ENCODE assay signal across 16 cellular contexts in the genomic region with DNA sequence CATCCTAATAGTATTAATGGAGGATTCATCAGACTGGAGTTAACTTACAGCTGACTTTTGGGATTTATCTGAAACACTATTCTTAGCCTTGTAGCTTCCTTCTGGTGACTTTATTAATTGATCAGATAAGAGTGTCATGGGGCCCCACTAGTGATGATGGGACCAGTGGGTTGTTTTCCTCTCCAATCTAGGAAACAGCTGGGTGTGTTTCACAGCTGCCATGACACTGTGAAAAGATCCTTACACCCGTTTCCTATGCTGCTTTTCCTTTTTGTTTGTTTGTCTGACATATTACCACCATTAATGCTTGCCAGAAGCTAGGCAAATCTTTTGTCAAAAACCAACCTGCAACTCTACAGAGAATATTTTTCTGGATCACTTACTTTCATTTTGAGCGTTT.
A peak's percentile ranks its signal among the peaks of the same experiment; 100 is the strongest.
DNase-seq lines count a peak whose midpoint lies in the region; ATAC-seq lines count a peak whose summit lies in the region.
"Had no signal": no experiment of that assay in that cellular context is flagged by ENCODE, and none has a peak within 500 bp of the region (broad histone marks: within the 10 kb centered on the region; RNA-seq: fewer than 3 reads in every experiment).

No MANE protein-coding gene starts in this region.

- no peaks in the 10 kb centered on the region for H3K36me3 Mint-ChIP-seq in activated CD4-positive, alpha-beta T cell treated with anti-CD3 and anti-CD28 coated beads, Interleukin-2, amount 10 ng/mL, durations not matched to agents 7 days and 5 days (ENCODE audit: low read depth)
- no peaks in the 10 kb centered on the region for H3K36me3 Mint-ChIP-seq in central memory CD8-positive, alpha-beta T cell (ENCODE audit: insufficient read depth)
- H3K36me3 Mint-ChIP-seq in naive thymus-derived CD8-positive, alpha-beta T cell = peaks cover 0 to 2% (median 0%) of the 10 kb centered on the region in 3 donors
- H3K36me3 Mint-ChIP-seq: type B pancreatic cell had no signal

- no peak overlapping the region for H3K27ac Mint-ChIP-seq in activated CD4-positive, alpha-beta T cell treated with anti-CD3 and anti-CD28 coated beads, Interleukin-2, amount 10 ng/mL, durations not matched to agents 7 days and 5 days
- H3K27ac Mint-ChIP-seq in central memory CD8-positive, alpha-beta T cell (ENCODE audit: low read depth) = no peak overlapping the region
- H3K27ac Mint-ChIP-seq in naive thymus-derived CD8-positive, alpha-beta T cell = peak overlapping the region in 1 of 10 donors; percentile 15
- H3K27ac Mint-ChIP-seq: type B pancreatic cell had no signal

- peaks cover 11% of the 10 kb centered on the region for H3K4me1 Mint-ChIP-seq in activated CD4-positive, alpha-beta T cell treated with anti-CD3 and anti-CD28 coated beads, Interleukin-2, amount 10 ng/mL, durations not matched to agents 7 days and 5 days
- peaks cover 9% of the 10 kb centered on the region for H3K4me1 Mint-ChIP-seq in central memory CD8-positive, alpha-beta T cell
- H3K4me1 Mint-ChIP-seq in naive thymus-derived CD8-positive, alpha-beta T cell = peaks cover 9 to 18% (median 11%) of the 10 kb centered on the region in 4 donors

- peaks cover 3% of the 10 kb centered on the region; the same call in 1 of the 2 replicates for H3K27me3 ChIP-seq in MG63

- DNase-seq in activated CD4-positive, alpha-beta T cell treated with anti-CD3 and anti-CD28 coated beads, Interleukin-2, amount 10 ng/mL, durations not matched to agents 7 days and 5 days = no peak
- no peak for DNase-seq in activated CD4-positive, alpha-beta T cell treated with anti-CD3 and anti-CD28 coated beads, Interleukin-2, amount 50 U/mL, for 1 hour
- DNase-seq in MG63 (no peak), NCI-H82 treated with DMSO at 0.1 percent for 48 hours (lab: John Stamatoyannopoulos, UW; ENCODE audit: unreplicated experiment) (no peak), AML-193 (lab: John Stamatoyannopoulos, UW) (no peak), iPS-NIHi11 (ENCODE audit: low spot score) (no peak)
- no peak for DNase-seq in central memory CD8-positive, alpha-beta T cell (ENCODE audit: low spot score in 2 of 2)
- DNase-seq in naive thymus-derived CD8-positive, alpha-beta T cell = no peak
- DNase-seq: Caco-2; foreskin fibroblast; mesendoderm; NCI-H446; SIG-M5; stimulated activated CD4-positive, alpha-beta T cell treated with anti-CD3 and anti-CD28 coated beads, Interleukin-4, amount 100 ng/mL, for 1 hour had no signal

- H3K4me3 Mint-ChIP-seq in activated CD4-positive, alpha-beta T cell treated with anti-CD3 and anti-CD28 coated beads, Interleukin-2, amount 10 ng/mL, durations not matched to agents 7 days and 5 days = peak overlapping the region; percentile 43
- peak overlapping the region; percentile 21 for H3K4me3 Mint-ChIP-seq in central memory CD8-positive, alpha-beta T cell
- H3K4me3 Mint-ChIP-seq in naive thymus-derived CD8-positive, alpha-beta T cell = peak overlapping the region; percentile 68 to 81 (median 74)
- H3K4me3 Mint-ChIP-seq: type B pancreatic cell had no signal

- POLR2A ChIA-PET in activated CD4-positive, alpha-beta T cell treated with anti-CD3 and anti-CD28 coated beads, Interleukin-2, amount 10 ng/mL, durations not matched to agents 7 days and 5 days (lab: Charles Lee) = no interaction called here
- POLR2A ChIA-PET in naive thymus-derived CD8-positive, alpha-beta T cell (lab: Charles Lee) = interaction anchor here (0.5 to 0.6 kb wide), 2 partner anchors 35 to 126 kb away, joined by 3 to 7 read pairs; no protein-coding TSS in a partner anchor

- H3K9me3 Mint-ChIP-seq in activated CD4-positive, alpha-beta T cell treated with anti-CD3 and anti-CD28 coated beads, Interleukin-2, amount 10 ng/mL, durations not matched to agents 7 days and 5 days = no peaks in the 10 kb centered on the region
- H3K9me3 Mint-ChIP-seq in central memory CD8-positive, alpha-beta T cell = no peaks in the 10 kb centered on the region
- H3K9me3 Mint-ChIP-seq in naive thymus-derived CD8-positive, alpha-beta T cell = peaks cover 0 to 4% (median 0%) of the 10 kb centered on the region in 9 donors
- H3K9me3 Mint-ChIP-seq: type B pancreatic cell had no signal

- H3K36me3 ChIP-seq in MG63 = no peaks in the 10 kb centered on the region

- CTCF ChIA-PET in activated CD4-positive, alpha-beta T cell treated with anti-CD3 and anti-CD28 coated beads, Interleukin-2, amount 10 ng/mL, durations not matched to agents 7 days and 5 days (lab: Charles Lee) = interaction anchor here (0.7 kb wide), 1 partner anchor 1477 kb away, joined by 3 read pairs; no protein-coding TSS in a partner anchor

- no peaks in the 10 kb centered on the region for H3K27me3 Mint-ChIP-seq in activated CD4-positive, alpha-beta T cell treated with anti-CD3 and anti-CD28 coated beads, Interleukin-2, amount 10 ng/mL, durations not matched to agents 7 days and 5 days
- peaks cover 63% of the 10 kb centered on the region for H3K27me3 Mint-ChIP-seq in central memory CD8-positive, alpha-beta T cell
- peaks cover 6 to 17% (median 11%) of the 10 kb centered on the region in 5 donors for H3K27me3 Mint-ChIP-seq in naive thymus-derived CD8-positive, alpha-beta T cell

- ATAC-seq in central memory CD8-positive, alpha-beta T cell (replicated peaks; ENCODE audit: extremely low read depth, poor library complexity, severe bottlenecking) = no peak
- ATAC-seq in naive thymus-derived CD8-positive, alpha-beta T cell = no peak
- ATAC-seq: A549 had no signal

- H3K9me3 ChIP-seq in MG63 = no peaks in the 10 kb centered on the region
- H3K9me3 ChIP-seq: A549, Caco-2 had no signal

- 0 out of 2 replicates have a peak overlapping the region, but pooled peaks have one; percentile 8 for H3K4me3 ChIP-seq in MG63
- H3K4me3 ChIP-seq: A549 had no signal

Comparison
In these comparisons a context has a peak if more than half of its experiments do, and no peak if none do; other contexts are left out.
1. H3K4me3 Mint-ChIP-seq: peak in every context shown above with its lines; median percentile 74 in naive thymus-derived CD8-positive, alpha-beta T cell; 43 in activated CD4-positive, alpha-beta T cell treated with anti-CD3 and anti-CD28 coated beads, Interleukin-2, amount 10 ng/mL, durations not matched to agents 7 days and 5 days; 21 in central memory CD8-positive, alpha-beta T cell.